8 cellular contexts compared by ENCODE assay signal in the genomic region with DNA sequence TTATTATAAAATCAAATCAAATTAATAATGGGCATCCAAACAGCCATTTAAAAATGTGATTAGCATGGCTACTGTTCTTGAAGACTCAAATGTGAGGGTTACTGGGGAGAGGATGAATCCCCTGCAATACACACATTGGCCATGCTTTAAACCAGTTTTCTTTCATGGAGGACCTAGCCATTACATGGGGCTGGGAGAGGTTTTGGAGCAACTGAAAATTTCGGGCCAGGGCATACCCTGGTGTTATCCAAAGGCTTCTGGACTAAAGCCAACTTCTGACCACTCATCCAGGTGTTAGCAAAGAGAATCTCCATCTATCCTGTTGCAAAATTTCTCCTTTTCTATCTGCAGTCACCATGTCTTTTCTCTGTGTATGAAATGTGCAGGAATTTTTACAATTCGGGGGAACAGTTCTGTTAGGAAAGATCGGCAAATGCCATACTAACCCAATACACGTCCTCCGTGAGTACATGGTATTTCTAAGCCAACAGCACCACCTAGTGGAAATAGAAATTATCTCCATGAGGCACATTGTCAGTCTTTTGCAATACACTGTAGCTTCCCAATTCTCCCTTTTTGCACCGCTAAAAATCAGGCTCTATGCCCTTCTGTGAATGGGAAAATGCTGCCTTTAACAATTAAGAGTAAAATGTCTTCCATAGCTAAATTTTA. TPM values are rescaled to one million over a fixed set of nuclear protein-coding genes. Genes with fewer than 3 reads are reported as not detected.
A peak's percentile ranks its signal among the peaks of the same experiment; 100 is the strongest.
DNase-seq lines count a peak whose midpoint lies in the region; ATAC-seq and TF ChIP-seq lines count a peak whose summit lies in the region.

No MANE protein-coding gene starts in this region.

- no peak overlapping the region for H2BK120ac ChIP-seq in IMR-90 (ENCODE audit: low read depth, low read length)

- no peak overlapping the region for H4K5ac ChIP-seq in IMR-90 (ENCODE audit: low read depth, low read length)

- no peak overlapping the region for H2BK5ac ChIP-seq in IMR-90 (ENCODE audit: low read depth, low read length, poor library complexity, severe bottlenecking)

- POLR2A ChIA-PET in IMR-90 (lab: Charles Lee; ENCODE audit: unreplicated experiment), result no interaction called here

- H2AK5ac ChIP-seq in IMR-90 (ENCODE audit: low read depth, low read length), result no peak overlapping the region

- no CpG with 5 or more reads among the region's 6 CpGs for WGBS in IMR-90 (ENCODE audit: extremely low coverage in 2 of 2, insufficient read length in 1 of 2), 2 experiments
- 21 to 31% (median 22%) methylated on average over 6 of the region's 6 CpGs for WGBS in ovary, 3 donors

- H4K91ac ChIP-seq in IMR-90 (ENCODE audit: insufficient read depth, low read depth, low read length), result no peak overlapping the region

- BruUV-seq in IMR-90 (replicated peaks; lab: Mats Ljungman, UMichigan), result no TSS peak

- H3K9me3 ChIP-seq in IMR-90 (ENCODE audit: control insufficient read depth, insufficient read depth, low read length), result peaks cover 3% of the 10 kb centered on the region; the same call in 1 of the 2 replicates
- peaks cover 5 to 9% of the 10 kb centered on the region in 2 donors for H3K9me3 ChIP-seq in ovary

- no peak overlapping the region for H2BK15ac ChIP-seq in IMR-90 (ENCODE audit: low read depth, low read length)

- no peak overlapping the region for H3K4ac ChIP-seq in IMR-90 (ENCODE audit: low read depth, low read length)

- H3K56ac ChIP-seq in IMR-90 (ENCODE audit: extremely low read depth, insufficient read depth, low read length), result no peak overlapping the region

- TF ChIP-seq CTCF in IMR-90 (conservative IDR thresholded peaks at IDR 0.05; ENCODE audit: low read depth, low read length), result peak; percentile 51
- TF ChIP-seq CTCF in ovary (IDR thresholded peaks at IDR 0.05), result peak in 2 of 3 donors; percentile 11 to 44

- H3K9me1 ChIP-seq in IMR-90 (ENCODE audit: insufficient read depth, low read length), result no peaks in the 10 kb centered on the region

- H4K8ac ChIP-seq in IMR-90 (ENCODE audit: low read depth in 2 of 2, low read length in 2 of 2), result no peak overlapping the region

- no peak overlapping the region for H2BK20ac ChIP-seq in IMR-90 (ENCODE audit: low read depth, low read length)

- H3K27ac ChIP-seq in IMR-90 (ENCODE audit: insufficient read depth, low read length) (no peak overlapping the region), ovary (no peak overlapping the region)

- intact Hi-C loops in IMR-90 (cut with micrococcal nuclease) (loop anchor here (5.0 kb wide), 1 partner anchor 1612 kb away; no protein-coding TSS in a partner anchor), ovary (cut with DNase I) (no loop called here)

- peak; percentile 79 for TF ChIP-seq RAD21 in IMR-90 (IDR thresholded peaks at IDR 0.05; ENCODE audit: low read length)

- no peak for TF ChIP-seq EP300 in ovary (IDR thresholded peaks at IDR 0.05)

- H3K14ac ChIP-seq in IMR-90 (replicated peaks; ENCODE audit: low read depth, low read length), result no peak overlapping the region

- no peak for TF ChIP-seq POLR2A in IMR-90 (IDR thresholded peaks at IDR 0.05; ENCODE audit: low read depth, low read length)
- TF ChIP-seq POLR2A in ovary (IDR thresholded peaks at IDR 0.05), result no peak

- in situ Hi-C loops in IMR-90 (cut with MboI; ENCODE audit: low sequenced_read_pairs), result no loop called here
- in situ Hi-C loops in SK-MEL-5 (cut with HindIII; ENCODE audit: low pct_unique_long_range_greater_than_20kb, low sequenced_read_pairs), result no loop called here

- peak; percentile 66; the same call in 1 of the 2 replicates for ATAC-seq in IMR-90 (ENCODE audit: low read depth)

- H3K4me3 ChIP-seq in IMR-90 (ENCODE audit: insufficient read depth, low read depth, low read length) (no peak overlapping the region), ovary (no peak overlapping the region)

- no peaks in the 10 kb centered on the region for H3K27me3 ChIP-seq in IMR-90 (ENCODE audit: control insufficient read depth, insufficient read depth, low read length)
- H3K27me3 ChIP-seq in ovary, result no peaks in the 10 kb centered on the region

- no peak overlapping the region for H3K23ac ChIP-seq in IMR-90 (ENCODE audit: low read depth, low read length)

- no peak overlapping the region for H2AK9ac ChIP-seq in IMR-90 (replicated peaks; ENCODE audit: low read depth, low read length, poor library complexity)

- H3K9ac ChIP-seq in IMR-90 (ENCODE audit: low read depth, low read length), result no peak overlapping the region

- H3K18ac ChIP-seq in IMR-90 (ENCODE audit: low read depth, low read length), result no peak overlapping the region

- dilution Hi-C loops in IMR-90 (cut with HindIII; ENCODE audit: low sequenced_read_pairs, unreplicated experiment), result no loop called here

- H4K20me1 ChIP-seq in IMR-90 (ENCODE audit: insufficient read depth, low read length), result no peaks in the 10 kb centered on the region

- CTCF ChIA-PET in IMR-90 (lab: Yijun Ruan, JAX), result no interaction called here

- no peak overlapping the region for H2AFZ ChIP-seq in IMR-90 (replicated peaks; ENCODE audit: low read length, poor library complexity)

- H3K4me2 ChIP-seq in IMR-90 (ENCODE audit: low read depth, low read length), result no peak overlapping the region

- DNase-seq in NCI-H82 (lab: John Stamatoyannopoulos, UW) (peak; percentile 73), NCI-H82 treated with DMSO at 0.1 percent for 48 hours (lab: John Stamatoyannopoulos, UW; ENCODE audit: unreplicated experiment) (no peak), IMR-90 (peak; percentile 60), SK-MEL-5 (ENCODE audit: low read depth, low spot score) (peak; percentile 76), fibroblast of gingiva (ENCODE audit: low read depth) (peak; percentile 40), ovary (no peak), middle frontal gyrus (ENCODE audit: extremely low spot score, low spot score) (no peak), retina (no peak)

- H3K79me1 ChIP-seq in IMR-90 (ENCODE audit: low read depth in 1 of 2, low read length in 2 of 2), result no peaks in the 10 kb centered on the region

- H3K4me1 ChIP-seq in IMR-90 (ENCODE audit: control insufficient read depth, insufficient read depth, low read length) (no peaks in the 10 kb centered on the region), ovary (ENCODE audit: insufficient read depth) (no peaks in the 10 kb centered on the region)

- H3K36me3 ChIP-seq in IMR-90 (ENCODE audit: control insufficient read depth, insufficient read depth, low read length), result no peaks in the 10 kb centered on the region
- H3K36me3 ChIP-seq in ovary, result no peaks in the 10 kb centered on the region

TF ChIP-seq in IMR-90, 13 proteins besides CTCF, POLR2A, EP300 and RAD21:
- TF ChIP-seq FOS (IDR thresholded peaks at IDR 0.05; ENCODE audit: low read depth, low read length), result no peak
- no peak for TF ChIP-seq USF2 (IDR thresholded peaks at IDR 0.05; ENCODE audit: low read depth, low read length)
- peak; percentile 36; the same call in 1 of the 2 replicates for TF ChIP-seq CEBPB (IDR thresholded peaks at IDR 0.05; ENCODE audit: low read depth, low read length)
- no peak for TF ChIP-seq RCOR1 (IDR thresholded peaks at IDR 0.05; ENCODE audit: insufficient replicate concordance, low read length)
- TF ChIP-seq SMC3 (IDR thresholded peaks at IDR 0.05; ENCODE audit: low read depth, low read length), result peak; percentile 48
TF ChIP-seq in IMR-90: peak in this region for 2.

RNA-seq across cellular contexts. Expression of gene ZNF107, which starts 47.0 kb away (rescaled TPM):
- total RNA-seq in IMR-90 (2012; rRNA removed), result 2.0 and 3.6 TPM in 2 replicates
- polyA plus RNA-seq in IMR-90 (2012; rRNA removed), result 1.9 and 2.5 TPM in 2 replicates
- 0.14 and 0.28 TPM in 2 replicates for polyA plus RNA-seq in IMR-90 (2012; cell fraction: cytosol; rRNA removed)
- 0.61 and 3.3 TPM in 2 replicates for polyA plus RNA-seq in IMR-90 (2012; cell fraction: nucleus; rRNA removed; ENCODE audit: low replicate concordance)
- 4.0 and 4.7 TPM in 2 replicates for total RNA-seq in SK-MEL-5 (2014; rRNA removed; shearing (Covaris generic))
- 2.7 and 6.0 TPM in 2 replicates for polyA plus RNA-seq in SK-MEL-5 (2015; cell fraction: cytosol; rRNA removed)
- 10.5 and 15.2 TPM in 2 replicates for polyA plus RNA-seq in SK-MEL-5 (2015; cell fraction: nucleus; rRNA removed)
- total RNA-seq in ovary, result 10 to 100 TPM in 1 of 7 donors, 1 to 10 TPM in 6; 5.3 to 10.3 (median 7.9) TPM
- polyA plus RNA-seq in ovary, result 1 to 10 TPM; 2.8 to 4.4 TPM

RNA-seq across cellular contexts. Expression of gene ZNF680, which starts 56.0 kb away (rescaled TPM):
- 3.9 and 7.8 TPM in 2 replicates for total RNA-seq in IMR-90 (2012; rRNA removed)
- 1.2 and 1.5 TPM in 2 replicates for polyA plus RNA-seq in IMR-90 (2012; rRNA removed)
- polyA plus RNA-seq in IMR-90 (2012; cell fraction: cytosol; rRNA removed), result 0.16 and 0.21 TPM in 2 replicates
- polyA plus RNA-seq in IMR-90 (2012; cell fraction: nucleus; rRNA removed; ENCODE audit: low replicate concordance), result 0.15 and 2.1 TPM in 2 replicates
- 6.0 and 9.4 TPM in 2 replicates for total RNA-seq in SK-MEL-5 (2014; rRNA removed; shearing (Covaris generic))
- 3.2 and 3.7 TPM in 2 replicates for polyA plus RNA-seq in SK-MEL-5 (2015; cell fraction: cytosol; rRNA removed)
- 9.2 and 10.3 TPM in 2 replicates for polyA plus RNA-seq in SK-MEL-5 (2015; cell fraction: nucleus; rRNA removed)
- total RNA-seq in ovary, result 10 to 100 TPM; 16.5 to 34.1 (median 25.3) TPM
- 10 to 100 TPM; 10.0 to 11.1 TPM for polyA plus RNA-seq in ovary

Comparison
In these comparisons a context has a peak if more than half of its experiments do, and no peak if none do; other contexts are left out.
1. DNase-seq: peak in NCI-H82 (single experiment), IMR-90 (single experiment), SK-MEL-5 (single experiment) and fibroblast of gingiva (single experiment); none in NCI-H82 treated with DMSO at 0.1 percent for 48 hours (single experiment), ovary (0 of 5), middle frontal gyrus (single experiment) and retina (single experiment).